In the genomic region with DNA sequence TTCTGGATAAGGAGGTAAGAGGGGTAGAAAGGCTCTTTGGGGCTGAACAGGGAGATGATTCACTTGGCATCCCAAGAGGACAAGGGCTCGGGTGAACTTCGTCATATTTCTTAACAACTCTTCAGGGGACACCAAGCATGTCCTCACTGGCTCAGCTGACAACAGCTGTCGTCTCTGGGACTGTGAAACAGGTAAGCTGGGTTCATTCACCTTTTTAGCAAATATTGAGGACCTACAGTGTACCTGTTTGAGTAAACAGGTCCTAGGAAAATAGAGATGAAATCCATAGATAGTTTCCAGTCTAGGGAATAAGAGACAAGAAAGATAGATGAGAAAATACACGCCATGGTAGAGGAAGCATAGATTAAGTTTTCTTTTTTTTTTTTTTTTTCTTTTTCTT, we compare ENCODE assay signal across 13 cellular contexts. TPM values are rescaled to one million over a fixed set of nuclear protein-coding genes. Genes with fewer than 3 reads are reported as not detected.
DNase-seq lines count a peak whose midpoint lies in the region; ATAC-seq and TF ChIP-seq lines count a peak whose summit lies in the region.
"Had no signal": no experiment of that assay in that cellular context is flagged by ENCODE, and none has a peak within 500 bp of the region (broad histone marks: within the 10 kb centered on the region; RNA-seq: fewer than 3 reads in every experiment).

No MANE protein-coding gene starts in this region.

- H4K20me1 ChIP-seq in osteoblast (ENCODE audit: insufficient read depth, low read length): no peaks in the 10 kb centered on the region

- H3K79me2 ChIP-seq in osteoblast (ENCODE audit: insufficient read depth, low read length): peaks cover 53% of the 10 kb centered on the region

- DNase-seq in T-helper 1 cell: no peak
- DNase-seq in activated naive CD8-positive, alpha-beta T cell treated with anti-CD3 and anti-CD28 coated beads, Interleukin-2, amount 10 ng/mL, durations not matched to agents 7 days and 5 days: no peak
- peak; percentile 15 for DNase-seq in osteoblast (ENCODE audit: insufficient read length, low spot score, missing footprints)
- no peak for DNase-seq in HPDE6-E6E7 (ENCODE audit: extremely low spot score)
- DNase-seq: activated CD4-positive, alpha-beta T cell treated with anti-CD3 and anti-CD28 coated beads for 1 hour; esophagus squamous epithelium had no signal

- H3K27ac ChIP-seq in osteoblast (ENCODE audit: low read depth, low read length): peak overlapping the region; percentile 46
- H3K27ac ChIP-seq: 22Rv1, brain microvascular endothelial cell, KMS-11 had no signal

- H3K4me2 ChIP-seq in osteoblast (ENCODE audit: insufficient read depth, low read length): peak overlapping the region; percentile 100

- H3K27me3 Mint-ChIP-seq in T-helper 1 cell treated with Interleukin-12 subunit alpha and Interleukin-12 subunit beta and Interleukin-4 antibody, amounts not matched to agents 30 μg/mL and 1 μg/mL, for 36 hours (ENCODE audit: low read depth): no peaks in the 10 kb centered on the region
- H3K27me3 Mint-ChIP-seq in activated naive CD8-positive, alpha-beta T cell treated with anti-CD3 and anti-CD28 coated beads, Interleukin-2, amount 10 ng/mL, durations not matched to agents 7 days and 5 days: no peaks in the 10 kb centered on the region

- no peak overlapping the region for H2AFZ ChIP-seq in osteoblast (ENCODE audit: low read length)

- H3K27me3 ChIP-seq in osteoblast (ENCODE audit: insufficient read depth, low read length): no peaks in the 10 kb centered on the region
- H3K27me3 ChIP-seq: brain microvascular endothelial cell, esophagus squamous epithelium had no signal

- peaks cover 29% of the 10 kb centered on the region for H3K4me1 ChIP-seq in osteoblast (ENCODE audit: insufficient read depth, low read length)

- peaks cover 35% of the 10 kb centered on the region for H3K36me3 Mint-ChIP-seq in T-helper 1 cell treated with Interleukin-12 subunit alpha and Interleukin-12 subunit beta and Interleukin-4 antibody, amounts not matched to agents 30 μg/mL and 1 μg/mL, for 36 hours (ENCODE audit: low read depth)
- H3K36me3 Mint-ChIP-seq in activated naive CD8-positive, alpha-beta T cell treated with anti-CD3 and anti-CD28 coated beads, Interleukin-2, amount 10 ng/mL, durations not matched to agents 7 days and 5 days: peaks cover 14% of the 10 kb centered on the region

- peak overlapping the region; percentile 10 for H3K27ac Mint-ChIP-seq in T-helper 1 cell treated with Interleukin-12 subunit alpha and Interleukin-12 subunit beta and Interleukin-4 antibody, amounts not matched to agents 30 μg/mL and 1 μg/mL, for 36 hours
- peak overlapping the region; percentile 49 for H3K27ac Mint-ChIP-seq in activated naive CD8-positive, alpha-beta T cell treated with anti-CD3 and anti-CD28 coated beads, Interleukin-2, amount 10 ng/mL, durations not matched to agents 7 days and 5 days

- no peaks in the 10 kb centered on the region for H3K9me3 Mint-ChIP-seq in T-helper 1 cell treated with Interleukin-12 subunit alpha and Interleukin-12 subunit beta and Interleukin-4 antibody, amounts not matched to agents 30 μg/mL and 1 μg/mL, for 36 hours
- no peaks in the 10 kb centered on the region for H3K9me3 Mint-ChIP-seq in activated naive CD8-positive, alpha-beta T cell treated with anti-CD3 and anti-CD28 coated beads, Interleukin-2, amount 10 ng/mL, durations not matched to agents 7 days and 5 days

- H3K9me3 ChIP-seq in osteoblast (ENCODE audit: low read depth, low read length): no peaks in the 10 kb centered on the region
- H3K9me3 ChIP-seq: esophagus squamous epithelium, thoracic aorta had no signal

- no peak for ATAC-seq in activated naive CD8-positive, alpha-beta T cell treated with anti-CD3 and anti-CD28 coated beads, Interleukin-2, amount 10 ng/mL, durations not matched to agents 7 days and 5 days (ENCODE audit: low read depth)
- no peak for ATAC-seq in HG03342 (IDR thresholded peaks at IDR 0.05; ENCODE audit: unreplicated experiment)

- peaks cover 51% of the 10 kb centered on the region for H3K36me3 ChIP-seq in osteoblast (ENCODE audit: insufficient read depth, low read length)

- peaks cover 24% of the 10 kb centered on the region for H3K4me1 Mint-ChIP-seq in T-helper 1 cell treated with Interleukin-12 subunit alpha and Interleukin-12 subunit beta and Interleukin-4 antibody, amounts not matched to agents 30 μg/mL and 1 μg/mL, for 36 hours (ENCODE audit: low read depth)
- peaks cover 20% of the 10 kb centered on the region for H3K4me1 Mint-ChIP-seq in activated naive CD8-positive, alpha-beta T cell treated with anti-CD3 and anti-CD28 coated beads, Interleukin-2, amount 10 ng/mL, durations not matched to agents 7 days and 5 days

- POLR2A ChIA-PET in activated naive CD8-positive, alpha-beta T cell treated with anti-CD3 and anti-CD28 coated beads, Interleukin-2, amount 10 ng/mL, durations not matched to agents 7 days and 5 days (lab: Charles Lee): no interaction called here

- no peak overlapping the region for H3K4me3 ChIP-seq in osteoblast (ENCODE audit: insufficient read depth, low read length)

- TF ChIP-seq CTCF in osteoblast (IDR thresholded peaks at IDR 0.05; ENCODE audit: extremely low read depth, low read depth, low read length): no peak

- peak overlapping the region; percentile 95 for H3K4me3 Mint-ChIP-seq in T-helper 1 cell treated with Interleukin-12 subunit alpha and Interleukin-12 subunit beta and Interleukin-4 antibody, amounts not matched to agents 30 μg/mL and 1 μg/mL, for 36 hours
- H3K4me3 Mint-ChIP-seq in activated naive CD8-positive, alpha-beta T cell treated with anti-CD3 and anti-CD28 coated beads, Interleukin-2, amount 10 ng/mL, durations not matched to agents 7 days and 5 days: peak overlapping the region; percentile 44

RNA-seq across cellular contexts. Expression of a gene that starts 2.1 kb away (rescaled TPM):
- 100 to 1,000 TPM; 123 to 130 TPM for total RNA-seq in activated naive CD8-positive, alpha-beta T cell treated with anti-CD3 and anti-CD28 coated beads, Interleukin-2, amount 10 ng/mL, durations not matched to agents 7 days and 5 days
- total RNA-seq in osteoblast: 253 and 255 TPM in 2 replicates

RNA-seq across cellular contexts. Expression of a gene that starts 2.1 kb away (rescaled TPM):
- total RNA-seq in activated naive CD8-positive, alpha-beta T cell treated with anti-CD3 and anti-CD28 coated beads, Interleukin-2, amount 10 ng/mL, durations not matched to agents 7 days and 5 days: 10 to 100 TPM; 15.7 to 16.5 TPM
- total RNA-seq in osteoblast: 21.5 and 24.2 TPM in 2 replicates

RNA-seq across cellular contexts. Expression of a gene that starts 15.4 kb away (rescaled TPM):
- total RNA-seq in activated naive CD8-positive, alpha-beta T cell treated with anti-CD3 and anti-CD28 coated beads, Interleukin-2, amount 10 ng/mL, durations not matched to agents 7 days and 5 days: under 1 TPM; 0.17 to 0.22 TPM
- under 0.01 TPM in 1 of 2 replicates, not detected in the other for total RNA-seq in osteoblast
- total RNA-seq: Daoy, esophagus squamous epithelium, thoracic aorta had no signal

RNA-seq across cellular contexts. Expression of a gene that starts 18.8 kb away (rescaled TPM):
- total RNA-seq in activated naive CD8-positive, alpha-beta T cell treated with anti-CD3 and anti-CD28 coated beads, Interleukin-2, amount 10 ng/mL, durations not matched to agents 7 days and 5 days: 1 to 10 TPM; 4.9 to 6.0 TPM
- total RNA-seq in osteoblast: 1.8 TPM in 2 replicates

RNA-seq across cellular contexts. Expression of a gene that starts 22.7 kb away (rescaled TPM):
- total RNA-seq in activated naive CD8-positive, alpha-beta T cell treated with anti-CD3 and anti-CD28 coated beads, Interleukin-2, amount 10 ng/mL, durations not matched to agents 7 days and 5 days: 1 to 10 TPM in 1 of 2 experiments, under 1 TPM in 1; 0.88 to 1.1 TPM
- 2.5 and 4.4 TPM in 2 replicates for total RNA-seq in osteoblast
- total RNA-seq: Daoy had no signal
